8 cellular contexts compared by ENCODE assay signal in the genomic region with DNA sequence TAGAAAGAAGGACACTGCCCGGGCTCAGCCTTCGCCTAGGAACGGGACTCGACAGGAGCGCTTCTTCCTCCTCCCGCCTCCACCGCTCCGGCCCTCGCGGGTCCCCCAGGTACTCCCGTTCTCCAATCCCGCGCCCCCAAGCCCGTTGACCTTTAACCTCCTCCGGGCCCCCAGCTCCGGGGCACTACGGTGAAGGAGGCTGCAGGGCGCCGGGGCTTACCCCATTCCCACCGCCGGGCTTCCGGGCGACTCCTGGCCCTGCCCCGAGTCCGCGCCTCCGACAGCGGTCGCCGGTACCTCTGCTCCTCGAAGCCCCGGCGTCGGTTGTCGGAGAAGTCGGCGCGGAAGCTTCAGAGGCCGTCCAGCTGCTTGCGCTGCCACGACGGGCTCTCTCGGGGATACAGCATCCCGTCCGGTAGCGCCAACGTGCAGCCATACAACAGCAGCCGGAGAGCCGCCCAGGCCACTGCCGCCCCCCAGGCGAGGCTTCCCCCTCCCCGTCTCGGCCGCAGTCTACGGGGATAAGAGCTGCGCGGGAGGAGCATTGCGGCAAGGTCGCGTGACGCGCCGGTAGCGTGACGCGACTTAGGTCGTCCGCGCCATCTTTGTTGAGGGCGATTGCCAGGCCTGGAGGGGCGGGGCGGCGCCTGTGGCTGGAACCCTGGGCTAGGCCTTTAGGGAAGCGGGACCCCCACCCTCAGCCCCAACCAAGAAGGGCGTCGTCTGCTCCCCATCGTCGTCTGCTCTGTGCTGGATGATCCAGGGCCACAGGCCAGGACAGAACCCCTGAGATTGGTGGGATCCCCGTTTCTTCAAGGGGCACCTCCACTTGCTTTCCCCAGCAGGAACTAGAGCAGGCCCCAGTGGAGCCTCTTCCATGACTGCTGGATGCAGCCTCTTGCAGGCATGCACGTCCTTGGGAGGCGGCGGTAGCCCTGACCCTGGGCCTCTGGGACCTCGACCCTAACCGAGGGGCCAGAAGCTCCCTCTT. TPM values are rescaled to one million over a fixed set of nuclear protein-coding genes. Genes with fewer than 3 reads are reported as not detected.
DNase-seq lines count a peak whose midpoint lies in the region; ATAC-seq and TF ChIP-seq lines count a peak whose summit lies in the region.

No MANE protein-coding gene starts in this region.

- no peaks in the 10 kb centered on the region for H3K27me3 ChIP-seq in DND-41 (ENCODE audit: insufficient read depth, low read length, poor library complexity)
- no peaks in the 10 kb centered on the region for H3K27me3 ChIP-seq in H9 (ENCODE audit: insufficient read depth, low read length)
- no peaks in the 10 kb centered on the region for H3K27me3 ChIP-seq in parathyroid adenoma (ENCODE audit: control insufficient read depth, insufficient read depth, low read length)
- H3K27me3 ChIP-seq in tibial nerve, result no peaks in the 10 kb centered on the region

- peak overlapping the region; percentile 58 to 93 (median 87); a peak in 4 of 7 replicates for H3K27ac Mint-ChIP-seq in H9

- peak overlapping the region; percentile 91 for H3K27ac ChIP-seq in DND-41 (ENCODE audit: low read length)
- no peak overlapping the region for H3K27ac ChIP-seq in H9 (ENCODE audit: insufficient read length, low read depth, low read length)
- H3K27ac ChIP-seq in adipose tissue (ENCODE audit: low read depth, low read length), result peak overlapping the region; percentile 64
- peak overlapping the region; percentile 56 for H3K27ac ChIP-seq in parathyroid adenoma
- H3K27ac ChIP-seq in tibial nerve, result peak overlapping the region; percentile 39 to 87 (median 78)

- no peak overlapping the region for H2AK5ac ChIP-seq in H9 (ENCODE audit: insufficient read length, low read length)

- H3K4me3 ChIP-seq in DND-41 (ENCODE audit: low read depth in 1 of 2, low read length in 2 of 2) (peak overlapping the region; percentile 72 to 92), parathyroid adenoma (ENCODE audit: low read depth, low read length) (peak overlapping the region; percentile 99), tibial nerve (peak overlapping the region; percentile 63 to 100 (median 83))

- H2BK120ac ChIP-seq in H9 (ENCODE audit: low read depth, low read length, poor library complexity, severe bottlenecking), result no peak overlapping the region

- no peak overlapping the region for H2BK20ac ChIP-seq in H9 (ENCODE audit: low read depth, low read length, poor library complexity, severe bottlenecking)

- no peaks in the 10 kb centered on the region for H3K79me1 ChIP-seq in H9 (ENCODE audit: insufficient read depth, low read depth, low read length, poor library complexity, severe bottlenecking)

- H3K4ac ChIP-seq in H9 (ENCODE audit: low read depth, low read length), result no peak overlapping the region

- H3K4me1 ChIP-seq in DND-41 (ENCODE audit: insufficient read depth, low read length), result peaks cover 22% of the 10 kb centered on the region
- H3K4me1 ChIP-seq in H9 (ENCODE audit: insufficient read depth, low read length), result no peaks in the 10 kb centered on the region
- H3K4me1 ChIP-seq in parathyroid adenoma, result peaks cover 2% of the 10 kb centered on the region
- peaks cover 0 to 18% (median 12%) of the 10 kb centered on the region in 4 donors for H3K4me1 ChIP-seq in tibial nerve

- no peaks in the 10 kb centered on the region for H3K9me3 ChIP-seq in DND-41 (ENCODE audit: insufficient read depth, low read length, severe bottlenecking)
- H3K9me3 ChIP-seq in H9 (ENCODE audit: control insufficient read depth, low read depth, low read length), result no peaks in the 10 kb centered on the region
- no peaks in the 10 kb centered on the region for H3K9me3 ChIP-seq in parathyroid adenoma (ENCODE audit: control insufficient read depth, low read length)
- no peaks in the 10 kb centered on the region for H3K9me3 ChIP-seq in tibial nerve

- H3K4me3 Mint-ChIP-seq in H9, result peak overlapping the region; percentile 74 to 85

- peaks cover 3% of the 10 kb centered on the region for H3K23me2 ChIP-seq in H9 (ENCODE audit: insufficient read length, low read depth, low read length, poor library complexity, severe bottlenecking)

- H2BK5ac ChIP-seq in H9 (ENCODE audit: insufficient read length, low read length), result no peak overlapping the region

- no peak overlapping the region for H4K5ac ChIP-seq in H9 (ENCODE audit: insufficient read length, low read depth, low read length)

- H3K56ac ChIP-seq in H9 (ENCODE audit: insufficient read length, low read depth, low read length), result no peak overlapping the region

- H2BK12ac ChIP-seq in H9 (ENCODE audit: insufficient read length, low read depth, low read length), result no peak overlapping the region

- no peak overlapping the region for H4K91ac ChIP-seq in H9 (ENCODE audit: insufficient read length, low read depth, low read length)

- TF ChIP-seq CTCF in DND-41 (IDR thresholded peaks at IDR 0.05; ENCODE audit: borderline replicate concordance, extremely low read depth, low read length, poor library complexity, severe bottlenecking) (peak; percentile 4), H9 (conservative IDR thresholded peaks at IDR 0.05) (no peak), parathyroid adenoma (IDR thresholded peaks at IDR 0.05) (no peak), tibial nerve (IDR thresholded peaks at IDR 0.05) (no peak)

- peak; percentile 90 to 92 for TF ChIP-seq EP300 in tibial nerve (IDR thresholded peaks at IDR 0.05)

- H3K79me2 ChIP-seq in DND-41 (ENCODE audit: insufficient read depth, low read length) (peaks cover 32% of the 10 kb centered on the region), H9 (ENCODE audit: insufficient read depth, low read length) (no peaks in the 10 kb centered on the region), parathyroid adenoma (peaks cover 3% of the 10 kb centered on the region)

- H3K36me3 Mint-ChIP-seq in H9 (ENCODE audit: insufficient read depth in 1 of 3, low read depth in 3 of 3), result peaks cover 8 to 22% (median 16%) of the 10 kb centered on the region in 3 experiments

- DNase-seq in DND-41, result peak; percentile 91
- DNase-seq in H9, result peak; percentile 91
- peak; percentile 84 for DNase-seq in NCI-H1105 (lab: John Stamatoyannopoulos, UW)
- DNase-seq in SW480 (ENCODE audit: low spot score), result peak; percentile 69
- DNase-seq in cardiac septum (ENCODE audit: low spot score), result peak; percentile 95
- peak; percentile 62 to 80 for DNase-seq in tibial nerve (ENCODE audit: low spot score in 2 of 2)

- H3T11ph ChIP-seq in H9 (ENCODE audit: low read length), result no peak overlapping the region

- peak overlapping the region; percentile 84 for H3K18ac ChIP-seq in H9 (ENCODE audit: insufficient read length, low read depth, low read length)

- ATAC-seq in DND-41 (ENCODE audit: insufficient read depth, low read depth), result peak; percentile 91

- no CpG with 5 or more reads among the region's 84 CpGs for WGBS in H9 (ENCODE audit: extremely low coverage, insufficient read length, low lambda C conversion rate)
- 3 to 5% (median 4%) methylated on average over 80 to 84 of the region's 84 CpGs for whole genome bisulfite sequencing in adipose tissue, 3 donors
- WGBS in tibial nerve, 2 donors, result 5 to 7% methylated on average over 44 to 50 of the region's 84 CpGs

- H3K27me3 Mint-ChIP-seq in H9 (ENCODE audit: low read depth), result peaks cover under 1% of the 10 kb centered on the region; the same call in 1 of the 2 replicates

- H4K20me1 ChIP-seq in DND-41 (ENCODE audit: insufficient read depth, low read length) (peaks cover 17% of the 10 kb centered on the region), H9 (ENCODE audit: control insufficient read depth, insufficient read depth, insufficient read length) (no peaks in the 10 kb centered on the region)

- peak overlapping the region; percentile 74 for H3K14ac ChIP-seq in H9 (ENCODE audit: insufficient read depth, low read length)

- H3K9me3 Mint-ChIP-seq in H9, result no peaks in the 10 kb centered on the region; a peak in 1 of 5 replicates

- peak in 1 of 2 donors; percentile 73 for TF ChIP-seq POLR2A in tibial nerve (IDR thresholded peaks at IDR 0.05)

- H2AFZ ChIP-seq in DND-41 (ENCODE audit: low read depth, low read length) (peak overlapping the region; percentile 100), H9 (ENCODE audit: low read length) (no peak overlapping the region), parathyroid adenoma (peak overlapping the region; percentile 95)

- no peak overlapping the region for H3K23ac ChIP-seq in H9 (ENCODE audit: insufficient read length, low read depth, low read length)

- intact Hi-C loops in cardiac septum (cut with DNase I), result no loop called here

- peak overlapping the region; percentile 93 for H3K9ac ChIP-seq in DND-41 (ENCODE audit: low read depth, low read length)
- peak overlapping the region; percentile 67 for H3K9ac ChIP-seq in H9 (ENCODE audit: extremely low read depth, insufficient read length, low read length)
- peak overlapping the region; percentile 87 for H3K9ac ChIP-seq in parathyroid adenoma

- H3K36me3 ChIP-seq in DND-41 (ENCODE audit: insufficient read depth, low read length) (peaks cover 32% of the 10 kb centered on the region), parathyroid adenoma (ENCODE audit: control insufficient read depth, insufficient read depth, low read length) (no peaks in the 10 kb centered on the region), tibial nerve (peaks cover 0 to 30% (median 0%) of the 10 kb centered on the region in 3 donors)

- no peak overlapping the region for H2BK15ac ChIP-seq in H9 (ENCODE audit: low read depth, low read length)

- H4K8ac ChIP-seq in H9 (replicated peaks; ENCODE audit: insufficient read length, low read depth, low read length), result no peak overlapping the region

- H3K4me2 ChIP-seq in DND-41 (ENCODE audit: insufficient read depth, low read length), result peak overlapping the region; percentile 89
- peak overlapping the region; percentile 13 for H3K4me2 ChIP-seq in H9 (ENCODE audit: insufficient read depth, insufficient read length, low read length)
- peak overlapping the region; percentile 74 for H3K4me2 ChIP-seq in parathyroid adenoma (ENCODE audit: low read length)

- peaks cover 0 to 6% of the 10 kb centered on the region in 2 experiments; a peak in 2 of 4 replicates for H3K4me1 Mint-ChIP-seq in H9

RNA-seq across cellular contexts. Expression of a gene that starts 26.3 kb away (rescaled TPM):
- total RNA-seq in H9 (2021), result not detected in 2 replicates
- 10 to 100 TPM in 1 of 3 donors, 1 to 10 TPM in 1, under 1 TPM in 1; 0.40 to 13.9 (median 9.5) TPM for polyA plus RNA-seq in adipose tissue
- total RNA-seq in cardiac septum, result 0.24 TPM
- not detected for total RNA-seq in tibial nerve

RNA-seq across cellular contexts. Expression of a gene that starts 33.8 kb away (rescaled TPM):
- 3.2 and 3.5 TPM in 2 replicates for total RNA-seq in H9 (2021)
- polyA plus RNA-seq in adipose tissue, result 1 to 10 TPM in 2 of 3 donors, under 1 TPM in 1; 0.71 to 1.3 (median 1.0) TPM
- total RNA-seq in cardiac septum, result 3.0 TPM
- 1 to 10 TPM; 4.1 to 7.4 (median 6.0) TPM for total RNA-seq in tibial nerve

RNA-seq across cellular contexts. Expression of a gene that starts 37.1 kb away (rescaled TPM):
- total RNA-seq in H9 (2021) (0.50 TPM in 2 replicates), cardiac septum (2.1 TPM), tibial nerve (not detected)
- 1 to 10 TPM in 1 of 3 donors, under 1 TPM in 1, not detected in 1; 0.87 to 1.1 TPM for polyA plus RNA-seq in adipose tissue

RNA-seq across cellular contexts. Expression of a gene that starts 45.7 kb away (rescaled TPM):
- total RNA-seq in H9 (2021) (0.81 and 1.8 TPM in 2 replicates), cardiac septum (not detected), tibial nerve (under 1 TPM in 1 of 4 donors, not detected in 3; 0.44 TPM)
- polyA plus RNA-seq in adipose tissue, result under 1 TPM in 1 of 3 donors, not detected in 2; 0.12 TPM

RNA-seq across cellular contexts. Expression of a gene that starts 50.7 kb away (rescaled TPM):
- 47.5 and 53.7 TPM in 2 replicates for total RNA-seq in H9 (2021)
- polyA plus RNA-seq in adipose tissue, result 100 to 1,000 TPM in 2 of 3 donors, 10 to 100 TPM in 1; 75.1 to 432 (median 284) TPM
- total RNA-seq in cardiac septum, result 1,008 TPM
- 10 to 100 TPM in 1 of 4 donors, 1 to 10 TPM in 2, not detected in 1; 3.7 to 14.0 (median 9.6) TPM for total RNA-seq in tibial nerve

Comparison
In these comparisons a context has a peak if more than half of its experiments do, and no peak if none do; other contexts are left out.
1. H3K4me2 ChIP-seq: peak in every context shown above with its lines; median percentile 89 in DND-41; 74 in parathyroid adenoma; 13 in H9.